In the genomic region with DNA sequence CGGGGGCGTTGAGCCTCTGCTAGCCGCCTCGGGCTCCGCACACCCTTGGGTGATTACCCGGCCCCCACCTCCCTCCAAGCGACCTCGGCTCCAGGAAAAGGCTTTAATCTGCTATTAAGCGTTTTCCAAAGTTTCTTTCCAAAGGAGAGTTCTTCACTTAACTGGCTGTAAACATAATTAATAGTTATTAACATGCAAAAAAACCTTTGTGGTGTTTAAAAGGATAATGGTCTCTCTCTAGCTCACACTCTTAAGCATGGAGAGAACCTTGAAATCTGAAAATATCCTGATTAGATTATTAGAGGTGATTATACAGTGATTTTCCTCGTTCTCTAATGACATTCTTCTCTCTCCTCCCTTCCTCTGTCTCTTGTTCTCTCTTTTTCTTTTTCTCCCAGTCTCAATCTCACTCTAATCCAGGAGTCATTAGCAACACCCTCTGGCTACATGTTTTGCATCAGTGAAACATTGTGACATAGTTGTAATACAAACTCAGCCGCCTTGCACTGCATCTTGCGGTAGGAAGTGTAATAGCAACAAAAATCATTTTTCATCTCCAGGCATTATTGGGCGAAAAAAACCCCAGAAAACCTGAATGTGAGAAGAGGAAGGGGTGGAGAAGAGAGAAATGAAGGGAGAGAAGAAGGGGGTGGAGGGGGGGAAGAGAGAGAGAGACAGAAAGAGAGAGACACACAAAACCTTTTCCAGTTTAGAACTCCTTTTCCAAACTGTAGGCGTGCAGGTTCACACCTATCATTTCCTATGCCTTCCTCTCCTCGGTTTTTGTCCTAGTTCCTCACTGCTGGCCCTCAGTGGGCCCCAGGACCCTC, we compare ENCODE assay signal across 8 cellular contexts. TPM values are rescaled to one million over a fixed set of nuclear protein-coding genes. Genes with fewer than 3 reads are reported as not detected.
DNase-seq lines count a peak whose midpoint lies in the region; ATAC-seq, FAIRE-seq and TF ChIP-seq lines count a peak whose summit lies in the region.

No MANE protein-coding gene starts in this region.

- TF ChIP-seq CTCF in suprapubic skin (IDR thresholded peaks at IDR 0.05), result peak in 1 of 2 donors; percentile 42

- H3K27me3 Mint-ChIP-seq in T-helper 17 cell, result peaks cover 53% of the 10 kb centered on the region

- peaks cover 9% of the 10 kb centered on the region for H3K4me1 Mint-ChIP-seq in T-helper 17 cell

- no peak for TF ChIP-seq POLR2A in suprapubic skin (IDR thresholded peaks at IDR 0.05)

- 6% methylated on average over 15 of the region's 15 CpGs for WGBS in suprapubic skin

- peaks cover 2% of the 10 kb centered on the region for H3K36me3 Mint-ChIP-seq in T-helper 17 cell (ENCODE audit: low read depth)

- peaks cover 33% of the 10 kb centered on the region for H3K4me1 ChIP-seq in HUES6 (ENCODE audit: control insufficient read depth, insufficient read depth, low read length)
- peaks cover 12% of the 10 kb centered on the region for H3K4me1 ChIP-seq in iPS-18a (ENCODE audit: control insufficient read depth, low read depth, low read length)
- peaks cover 35% of the 10 kb centered on the region for H3K4me1 ChIP-seq in suprapubic skin

- no peak for ATAC-seq in GM19023 (IDR thresholded peaks at IDR 0.05; ENCODE audit: unreplicated experiment)
- no peak for ATAC-seq in T-helper 17 cell

- H3K27ac Mint-ChIP-seq in T-helper 17 cell, result no peak overlapping the region

- no peak for TF ChIP-seq EP300 in suprapubic skin (IDR thresholded peaks at IDR 0.05)

- DNase-seq in amniotic stem cell (lab: John Stamatoyannopoulos, UW) (peak; percentile 57), suprapubic skin (ENCODE audit: low spot score in 2 of 2) (no peak), frontal cortex (ENCODE audit: low spot score in 2 of 2) (no peak), inferior parietal cortex (ENCODE audit: extremely low spot score) (no peak), T-helper 17 cell (no peak)

- no peaks in the 10 kb centered on the region for H3K36me3 ChIP-seq in HUES6 (ENCODE audit: control insufficient read depth, insufficient read depth, low read length)
- no peaks in the 10 kb centered on the region for H3K36me3 ChIP-seq in iPS-18a (ENCODE audit: control insufficient read depth, low read depth, low read length)
- H3K36me3 ChIP-seq in suprapubic skin, result no peaks in the 10 kb centered on the region

- H3K9me3 ChIP-seq in HUES6 (ENCODE audit: control insufficient read depth, insufficient read depth, low read depth, low read length) (no peaks in the 10 kb centered on the region), iPS-18a (ENCODE audit: control insufficient read depth, low read depth, low read length) (no peaks in the 10 kb centered on the region), suprapubic skin (no peaks in the 10 kb centered on the region), T-helper 17 cell (ENCODE audit: control insufficient read depth, low read length, poor library complexity, severe bottlenecking) (no peaks in the 10 kb centered on the region)

- no peak overlapping the region for H3K27ac ChIP-seq in HUES6 (ENCODE audit: low read depth, low read length)
- no peak overlapping the region for H3K27ac ChIP-seq in iPS-18a (ENCODE audit: low read length)
- H3K27ac ChIP-seq in suprapubic skin, result peak overlapping the region; percentile 84

- H3K27me3 ChIP-seq in HUES6 (ENCODE audit: control insufficient read depth, insufficient read depth, low read length) (peaks cover 100% of the 10 kb centered on the region), iPS-18a (ENCODE audit: control insufficient read depth, insufficient read depth, low read length) (peaks cover 100% of the 10 kb centered on the region), suprapubic skin (peaks cover 72% of the 10 kb centered on the region)

- H3K4me3 Mint-ChIP-seq in T-helper 17 cell, result no peak overlapping the region

- FAIRE-seq in frontal cortex (lab: Jason Lieb, UNC), result no peak

- H3K4me3 ChIP-seq in HUES6 (ENCODE audit: low read depth, low read length), result peak overlapping the region; percentile 62
- peak overlapping the region; percentile 33 for H3K4me3 ChIP-seq in iPS-18a (ENCODE audit: low read length)
- peak overlapping the region; percentile 60 for H3K4me3 ChIP-seq in suprapubic skin

- no peak overlapping the region for H3K9ac ChIP-seq in HUES6 (ENCODE audit: low read length)
- H3K9ac ChIP-seq in iPS-18a (ENCODE audit: low read length), result no peak overlapping the region

RNA-seq across cellular contexts. Expression of gene NR2F2, which starts 24.4 kb away (rescaled TPM):
- total RNA-seq in suprapubic skin (10 to 100 TPM in 2 of 4 donors, 1 to 10 TPM in 2; 4.0 to 12.7 (median 7.1) TPM), frontal cortex (4.9 TPM), T-helper 17 cell (not detected)
